22 cellular contexts compared by ENCODE assay signal in genomic region chr9:33489070-33489469, GRCh38. TPM values are rescaled to one million over a fixed set of nuclear protein-coding genes. Genes with fewer than 3 reads are reported as not detected.
DNase-seq lines count a peak whose midpoint lies in the region; FAIRE-seq and TF ChIP-seq lines count a peak whose summit lies in the region.
"Had no signal": no experiment of that assay in that cellular context is flagged by ENCODE, and none has a peak within 500 bp of the region (broad histone marks: within the 10 kb centered on the region; RNA-seq: fewer than 3 reads in every experiment).

No MANE protein-coding gene starts in this region.

- H2BK120ac ChIP-seq in mesenchymal stem cell (ENCODE audit: low read depth, low read length), result no peak overlapping the region

- H2AK5ac ChIP-seq in mesenchymal stem cell (ENCODE audit: low read length, severe bottlenecking), result no peak overlapping the region

- H3K27me3 ChIP-seq in esophagus muscularis mucosa (no peaks in the 10 kb centered on the region), mesenchymal stem cell (ENCODE audit: control insufficient read depth in 1 of 2, insufficient read depth in 1 of 2, low read length in 2 of 2) (no peaks in the 10 kb centered on the region)
- H3K27me3 ChIP-seq: ascending aorta, left lung, SJSA1 had no signal

- no peak overlapping the region for H3K4ac ChIP-seq in mesenchymal stem cell (ENCODE audit: low read depth in 1 of 2, low read length in 2 of 2)

- H2AFZ ChIP-seq in mesenchymal stem cell (ENCODE audit: low read depth, low read length), result no peak overlapping the region

- peak overlapping the region; percentile 55 for H3K9ac ChIP-seq in mesenchymal stem cell (ENCODE audit: low read length)

- no peak overlapping the region for H3K18ac ChIP-seq in mesenchymal stem cell (ENCODE audit: low read depth in 1 of 2, low read length in 2 of 2)

- no peak overlapping the region for H2BK15ac ChIP-seq in mesenchymal stem cell (ENCODE audit: low read depth, poor library complexity, severe bottlenecking)

- H3K4me2 ChIP-seq in mesenchymal stem cell (ENCODE audit: low read length, poor library complexity, severe bottlenecking), result peak overlapping the region; percentile 10

- no peaks in the 10 kb centered on the region for H3K36me3 ChIP-seq in esophagus muscularis mucosa
- no peaks in the 10 kb centered on the region for H3K36me3 ChIP-seq in mesenchymal stem cell (ENCODE audit: control insufficient read depth in 1 of 2, insufficient read depth in 2 of 2, low read depth in 1 of 2, low read length in 2 of 2)
- H3K36me3 ChIP-seq: ascending aorta, left lung, SJSA1 had no signal

- H3K4me1 ChIP-seq in esophagus muscularis mucosa, result no peaks in the 10 kb centered on the region
- H3K4me1 ChIP-seq in mesenchymal stem cell (ENCODE audit: control insufficient read depth, insufficient read depth, low read depth, low read length), result peaks cover 1% of the 10 kb centered on the region
- H3K4me1 ChIP-seq: ascending aorta, left lung, SJSA1 had no signal

- no peak overlapping the region for H3K23ac ChIP-seq in mesenchymal stem cell (ENCODE audit: low read length in 2 of 2)

- TF ChIP-seq CTCF in AG10803 (conservative IDR thresholded peaks at IDR 0.05; ENCODE audit: low read length) (no peak), esophagus muscularis mucosa (IDR thresholded peaks at IDR 0.05) (no peak)

- no peak for TF ChIP-seq EP300 in esophagus muscularis mucosa (IDR thresholded peaks at IDR 0.05)

- DNase-seq in AG10803 (ENCODE audit: low read depth) (peak; percentile 82), RCC 7860 (ENCODE audit: low spot score) (peak; percentile 44), esophagus muscularis mucosa (ENCODE audit: extremely low spot score) (peak; percentile 21), mesenchymal stem cell (peak; percentile 33), A172 (ENCODE audit: low spot score) (no peak), dermis blood vessel endothelial cell (no peak), NCI-H187 (lab: John Stamatoyannopoulos, UW) (no peak), SHP77 treated with DMSO at 0.1 percent for 48 hours (lab: John Stamatoyannopoulos, UW) (no peak)
- DNase-seq: activated CD4-positive, alpha-beta T cell treated with anti-CD3 and anti-CD28 coated beads for 48 hours; activated naive CD4-positive, alpha-beta T cell treated with anti-CD3 and anti-CD28 coated beads for 36 hours; activated T-cell treated with anti-CD3 and anti-CD28 coated beads, Interleukin-2, amount 50 U/mL, for 48 hours; CD4-positive, alpha-beta memory T cell; cerebellar nuclear complex; effector memory CD4-positive, alpha-beta T cell; head of caudate nucleus; left lung; midbrain; NCI-H1417; T-helper 2 cell had no signal

- no peak overlapping the region for H4K8ac ChIP-seq in mesenchymal stem cell (ENCODE audit: low read length)

- FAIRE-seq in RCC 7860 (lab: Jason Lieb, UNC), result peak; percentile 87

- intact Hi-C loops in esophagus muscularis mucosa (cut with DNase I), result no loop called here

- H3K27ac ChIP-seq in esophagus muscularis mucosa (replicated peaks in 1 of 4) (no peak overlapping the region), mesenchymal stem cell (ENCODE audit: low read length, poor library complexity, severe bottlenecking) (peak overlapping the region; percentile 70)
- H3K27ac ChIP-seq: ascending aorta, left lung, SJSA1 had no signal

- H3K9me3 ChIP-seq in esophagus muscularis mucosa (no peaks in the 10 kb centered on the region), mesenchymal stem cell (ENCODE audit: control insufficient read depth, low read length) (no peaks in the 10 kb centered on the region)
- H3K9me3 ChIP-seq: ascending aorta, left lung, SJSA1 had no signal

- no peak overlapping the region for H4K91ac ChIP-seq in mesenchymal stem cell (ENCODE audit: low read length)

- WGBS in esophagus muscularis mucosa, result 84% methylated on average over 2 of the region's 2 CpGs
- 100% methylated on average over 1 of the region's 2 CpGs for WGBS in mesenchymal stem cell

- H3K79me1 ChIP-seq in mesenchymal stem cell (replicated peaks; ENCODE audit: low read length, poor library complexity, severe bottlenecking), result no peaks in the 10 kb centered on the region

- no peak overlapping the region for H3K4me3 ChIP-seq in AG10803 (ENCODE audit: low read length)
- H3K4me3 ChIP-seq in esophagus muscularis mucosa, result no peak overlapping the region
- peak overlapping the region in 1 of 2 experiments; percentile 36 for H3K4me3 ChIP-seq in mesenchymal stem cell (ENCODE audit: insufficient read depth in 1 of 2, low read depth in 1 of 2, low read length in 2 of 2)
- H3K4me3 ChIP-seq: ascending aorta, GM12878, left lung, SJSA1 had no signal

- H2BK5ac ChIP-seq in mesenchymal stem cell (ENCODE audit: low read depth, low read length, poor library complexity, severe bottlenecking), result no peak overlapping the region

- no peak overlapping the region for H3K14ac ChIP-seq in mesenchymal stem cell (ENCODE audit: low read length in 2 of 2)

- H2BK12ac ChIP-seq in mesenchymal stem cell (ENCODE audit: low read length in 2 of 2), result no peak overlapping the region

- TF ChIP-seq POLR2A in esophagus muscularis mucosa (IDR thresholded peaks at IDR 0.05; ENCODE audit: low read depth), result no peak

RNA-seq across cellular contexts. Expression of gene NOL6, which starts 15.3 kb away (rescaled TPM):
- 10 to 100 TPM; 12.7 to 21.0 (median 16.5) TPM for total RNA-seq in esophagus muscularis mucosa
- 13.2 TPM for polyA plus RNA-seq in mesenchymal stem cell (2013, experiment 1 of 2)
- polyA plus RNA-seq in mesenchymal stem cell (2013, experiment 2 of 2), result 12.8 TPM
- total RNA-seq in A172 (2014; rRNA removed; shearing (Covaris generic)), result 27.0 and 28.1 TPM in 2 replicates
- 15.5 and 30.2 TPM in 2 replicates for total RNA-seq in dermis blood vessel endothelial cell

RNA-seq across cellular contexts. Expression of gene ANKRD18B, which starts 35.0 kb away (rescaled TPM):
- not detected for total RNA-seq in esophagus muscularis mucosa
- 0.18 TPM for polyA plus RNA-seq in mesenchymal stem cell (2013, experiment 1 of 2)
- 0.79 TPM for polyA plus RNA-seq in mesenchymal stem cell (2013, experiment 2 of 2)
- 10.6 and 12.6 TPM in 2 replicates for total RNA-seq in A172 (2014; rRNA removed; shearing (Covaris generic))
- under 0.01 and 1.4 TPM in 2 replicates for total RNA-seq in dermis blood vessel endothelial cell
- total RNA-seq: ascending aorta, GM12878, SJSA1 had no signal
- polyA plus RNA-seq: CD4-positive, alpha-beta memory T cell; GM12878 had no signal

RNA-seq across cellular contexts. Expression of gene AQP3, which starts 41.7 kb away (rescaled TPM):
- total RNA-seq in esophagus muscularis mucosa, result 10 to 100 TPM in 1 of 4 donors, 1 to 10 TPM in 3; 4.2 to 12.7 (median 6.8) TPM
- polyA plus RNA-seq in mesenchymal stem cell (2013, experiment 1 of 2), result 1.3 TPM
- 1.2 TPM for polyA plus RNA-seq in mesenchymal stem cell (2013, experiment 2 of 2)
- 0.79 and 2.2 TPM in 2 replicates for total RNA-seq in A172 (2014; rRNA removed; shearing (Covaris generic))
- total RNA-seq in dermis blood vessel endothelial cell, result under 0.01 and 0.51 TPM in 2 replicates
- total RNA-seq: SJSA1 had no signal

Comparison
In these comparisons a context has a peak if more than half of its experiments do, and no peak if none do; other contexts are left out.
1. DNase-seq: peak in AG10803 (single experiment), RCC 7860 (single experiment), esophagus muscularis mucosa (single experiment) and mesenchymal stem cell (single experiment); none in A172 (single experiment), dermis blood vessel endothelial cell (single experiment), NCI-H187 (0 of 2) and SHP77 treated with DMSO at 0.1 percent for 48 hours (single experiment).